In genomic region chr3:141828487-141829284, GRCh38 we compare ENCODE assay signal across 10 cellular contexts. TPM values are rescaled to one million over a fixed set of nuclear protein-coding genes. Genes with fewer than 3 reads are reported as not detected.
DNase-seq lines count a peak whose midpoint lies in the region; ATAC-seq and TF ChIP-seq lines count a peak whose summit lies in the region.
"Had no signal": no experiment of that assay in that cellular context is flagged by ENCODE, and none has a peak within 500 bp of the region (broad histone marks: within the 10 kb centered on the region; RNA-seq: fewer than 3 reads in every experiment).

No MANE protein-coding gene starts in this region.

- TF ChIP-seq CTCF in right atrium auricular region (IDR thresholded peaks at IDR 0.05) = no peak

- peaks cover 0 to 6% of the 10 kb centered on the region in 2 donors for H3K4me1 ChIP-seq in right atrium auricular region

- H3K4me3 ChIP-seq in right atrium auricular region = no peak overlapping the region

- ATAC-seq in HG02759 (IDR thresholded peaks at IDR 0.05; ENCODE audit: unreplicated experiment) (no peak), HG03521 (IDR thresholded peaks at IDR 0.05; ENCODE audit: unreplicated experiment) (no peak), HG03342 (IDR thresholded peaks at IDR 0.05; ENCODE audit: unreplicated experiment) (no peak)

- no peaks in the 10 kb centered on the region for H3K27me3 ChIP-seq in right atrium auricular region

- DNase-seq in NOMO-1 (lab: John Stamatoyannopoulos, UW; ENCODE audit: unreplicated experiment in 2 of 2) (peak; percentile 7 to 18), NOMO-1 treated with dmso at 0.1 percent for 144 hours (lab: John Stamatoyannopoulos, UW; ENCODE audit: unreplicated experiment) (no peak), SHP77 treated with DMSO at 0.1 percent for 48 hours (lab: John Stamatoyannopoulos, UW) (peak; percentile 10), right atrium auricular region (ENCODE audit: low spot score) (peak; percentile 63), RPMI8226 (no peak)
- DNase-seq: amygdala, T1000 had no signal

- H3K9me3 ChIP-seq in right atrium auricular region = no peaks in the 10 kb centered on the region

- no peak overlapping the region for H3K27ac ChIP-seq in right atrium auricular region

- H3K36me3 ChIP-seq in right atrium auricular region = no peaks in the 10 kb centered on the region

RNA-seq across cellular contexts. Expression of gene ATP1B3, which starts 47.8 kb away (rescaled TPM):
- 10 to 100 TPM; 33.7 to 44.7 TPM for total RNA-seq in right atrium auricular region

Comparison
In these comparisons a context has a peak if more than half of its experiments do, and no peak if none do; other contexts are left out.
1. DNase-seq: peak in NOMO-1 (2 of 2), SHP77 treated with DMSO at 0.1 percent for 48 hours (single experiment) and right atrium auricular region (single experiment); none in NOMO-1 treated with dmso at 0.1 percent for 144 hours (single experiment) and RPMI8226 (single experiment).